Comparison of ENCODE assay signal across 1 cellular context in the genomic region with DNA sequence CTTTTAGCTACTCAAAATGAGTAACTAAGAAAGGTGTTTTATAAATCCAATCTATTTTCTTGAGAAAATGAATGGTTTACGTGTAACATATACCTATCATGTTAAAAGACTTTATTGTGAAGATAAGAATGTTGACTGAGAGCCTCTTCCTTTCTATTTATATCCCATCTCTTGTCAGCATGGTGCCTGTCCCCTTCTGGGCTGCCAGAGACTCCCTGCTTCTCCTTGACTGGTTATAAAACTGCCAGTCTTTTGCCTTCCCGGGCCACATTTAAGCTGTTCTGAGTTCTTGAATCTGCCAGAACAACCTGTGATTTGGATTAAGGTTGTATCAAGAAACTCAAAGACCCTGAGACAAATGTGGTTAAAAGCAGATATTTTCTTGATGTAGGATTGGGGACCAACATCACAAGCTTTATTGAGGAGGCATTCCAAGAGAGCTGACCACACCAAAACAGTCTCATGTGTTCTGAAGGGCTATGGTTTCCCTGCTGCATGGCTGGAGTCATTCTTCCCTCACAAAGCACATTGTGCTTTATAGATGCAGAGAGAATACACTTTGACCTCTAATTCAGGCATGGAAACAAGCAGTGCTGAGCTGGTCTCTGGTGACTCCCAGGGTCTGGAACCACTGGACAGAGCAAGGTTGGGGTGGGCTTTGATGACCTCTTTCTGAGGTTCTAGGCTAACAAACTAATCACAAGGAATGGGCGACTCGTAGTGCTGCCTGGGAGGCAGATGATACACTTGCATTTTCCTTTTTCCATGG.
TF ChIP-seq lines count a peak whose summit lies in the region.

No MANE protein-coding gene starts in this region.

TF ChIP-seq in H1, 55 proteins besides CTCF, POLR2A, EP300 and RAD21 (continued from another document):
- TF ChIP-seq NANOG (IDR thresholded peaks at IDR 0.05; ENCODE audit: insufficient read depth, low read depth, low read length, poor library complexity, severe bottlenecking) (no peak), JUN (IDR thresholded peaks at IDR 0.05; ENCODE audit: low read depth, low read length) (no peak), SP4 (IDR thresholded peaks at IDR 0.05; ENCODE audit: low read length) (no peak), EGR1 (IDR thresholded peaks at IDR 0.05; ENCODE audit: borderline replicate concordance, low read depth, low read length) (no peak), TAF1 (IDR thresholded peaks at IDR 0.05; ENCODE audit: low read depth, low read length) (no peak), KDM1A (IDR thresholded peaks at IDR 0.05; ENCODE audit: borderline replicate concordance, low read length) (no peak), RNF2 (IDR thresholded peaks at IDR 0.05; ENCODE audit: borderline replicate concordance, low read depth, low read length, missing control alignments, poor library complexity, severe bottlenecking) (no peak), TCF12 (IDR thresholded peaks at IDR 0.05; ENCODE audit: low read depth, low read length) (no peak), CHD1 (IDR thresholded peaks at IDR 0.05; ENCODE audit: low read depth, low read length) (no peak), BACH1 (IDR thresholded peaks at IDR 0.05; ENCODE audit: low read length) (no peak), ZNF274 (IDR thresholded peaks at IDR 0.05; ENCODE audit: borderline replicate concordance, extremely low read depth, low read length) (no peak), EZH2 (IDR thresholded peaks at IDR 0.05; ENCODE audit: low read depth, low read length, severe bottlenecking) (no peak), SIX5 (IDR thresholded peaks at IDR 0.05; ENCODE audit: low read depth, low read length) (no peak)
